In the genomic region with DNA sequence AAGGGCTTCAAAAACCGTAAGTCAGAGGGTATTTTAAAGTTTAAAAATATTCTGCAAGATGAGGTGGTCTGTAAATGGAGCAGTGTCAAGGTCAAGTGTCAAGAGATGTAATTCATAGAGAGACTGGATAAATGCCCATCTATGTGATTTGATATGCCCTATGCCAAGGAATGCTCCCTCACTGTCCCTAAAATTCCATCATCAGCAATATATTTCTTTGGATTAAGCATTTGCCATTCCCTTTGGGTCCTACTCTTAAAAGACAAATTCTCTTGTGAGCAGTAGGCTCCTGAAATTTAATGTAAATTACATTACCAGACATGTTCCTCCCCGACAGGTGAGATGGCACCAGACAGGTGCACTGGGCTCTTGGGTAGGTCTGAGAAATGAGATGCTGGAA, we compare ENCODE assay signal across 1 cellular context.
TF ChIP-seq lines count a peak whose summit lies in the region.

No MANE protein-coding gene starts in this region.

TF ChIP-seq in HepG2, 621 proteins besides CTCF, POLR2A, EP300 and RAD21:
- TF ChIP-seq MAFK (conservative IDR thresholded peaks at IDR 0.05 in 1 of 2, IDR thresholded peaks at IDR 0.05 in 1 of 2; ENCODE audit: low read length in 2 of 2): peak; percentile 49 to 52; a peak in 3 of 4 replicates
- no peak for TF ChIP-seq NAIF1 (CRISPR knock-in tag; IDR thresholded peaks at IDR 0.05; ENCODE audit: borderline replicate concordance)
- peak; percentile 46 for TF ChIP-seq MAFF (IDR thresholded peaks at IDR 0.05; ENCODE audit: low read depth, low read length)
TF ChIP-seq in HepG2: peak in this region for 2.
